1 cellular context compared by ENCODE assay signal in genomic region chr9:68894502-68894901, GRCh38.
TF ChIP-seq lines count a peak whose summit lies in the region.

No MANE protein-coding gene starts in this region.

TF ChIP-seq in GM12878, 131 proteins besides CTCF, POLR2A, EP300 and RAD21:
- TF ChIP-seq ZNF592 (IDR thresholded peaks at IDR 0.05) (no peak), E2F8 (IDR thresholded peaks at IDR 0.05; ENCODE audit: low read depth, partially characterized antibody) (no peak), CUX1 (IDR thresholded peaks at IDR 0.05; ENCODE audit: insufficient replicate concordance, low read depth, low read length) (no peak), LARP7 (IDR thresholded peaks at IDR 0.05) (no peak), CEBPB (IDR thresholded peaks at IDR 0.05; ENCODE audit: borderline replicate concordance in 1 of 2, low read depth in 2 of 2, low read length in 2 of 2) (no peak), EGR1 (IDR thresholded peaks at IDR 0.05; ENCODE audit: borderline replicate concordance in 1 of 2, low read depth in 2 of 2, low read length in 2 of 2) (no peak), IKZF1 (conservative IDR thresholded peaks at IDR 0.05) (no peak), CHD4 (IDR thresholded peaks at IDR 0.05) (no peak), RUNX3 (IDR thresholded peaks at IDR 0.05; ENCODE audit: low read length) (no peak), NRF1 (conservative IDR thresholded peaks at IDR 0.05; ENCODE audit: low read depth, low read length) (no peak), HDAC6 (IDR thresholded peaks at IDR 0.05; ENCODE audit: unreplicated experiment) (no peak)
